7 cellular contexts compared by ENCODE assay signal in genomic region chr5:60944904-60945759, GRCh38.
A peak's percentile ranks its signal among the peaks of the same experiment; 100 is the strongest.
DNase-seq lines count a peak whose midpoint lies in the region; ATAC-seq and TF ChIP-seq lines count a peak whose summit lies in the region.

A gene with protein sequence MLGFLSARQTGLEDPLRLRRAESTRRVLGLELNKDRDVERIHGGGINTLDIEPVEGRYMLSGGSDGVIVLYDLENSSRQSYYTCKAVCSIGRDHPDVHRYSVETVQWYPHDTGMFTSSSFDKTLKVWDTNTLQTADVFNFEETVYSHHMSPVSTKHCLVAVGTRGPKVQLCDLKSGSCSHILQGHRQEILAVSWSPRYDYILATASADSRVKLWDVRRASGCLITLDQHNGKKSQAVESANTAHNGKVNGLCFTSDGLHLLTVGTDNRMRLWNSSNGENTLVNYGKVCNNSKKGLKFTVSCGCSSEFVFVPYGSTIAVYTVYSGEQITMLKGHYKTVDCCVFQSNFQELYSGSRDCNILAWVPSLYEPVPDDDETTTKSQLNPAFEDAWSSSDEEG (minus strand): TSS chr5:60945070. CDS start chr5:60945008, 62 bp downstream.
A gene with protein sequence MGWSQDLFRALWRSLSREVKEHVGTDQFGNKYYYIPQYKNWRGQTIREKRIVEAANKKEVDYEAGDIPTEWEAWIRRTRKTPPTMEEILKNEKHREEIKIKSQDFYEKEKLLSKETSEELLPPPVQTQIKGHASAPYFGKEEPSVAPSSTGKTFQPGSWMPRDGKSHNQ (plus strand): TSS chr5:60945205. CDS start chr5:60945256, 51 bp downstream.

- ATAC-seq in GM18508 (IDR thresholded peaks at IDR 0.05; ENCODE audit: insufficient read depth, unreplicated experiment) (peak; percentile 99), HG02981 (IDR thresholded peaks at IDR 0.05; ENCODE audit: unreplicated experiment) (peak; percentile 100)

- peak; percentile 89 for DNase-seq in NCI-H2029 (lab: John Stamatoyannopoulos, UW)
- DNase-seq in T-helper 9 cell, result peak; percentile 78
- peak; percentile 91 for DNase-seq in astrocyte of the spinal cord (ENCODE audit: low read depth, low spot score)
- peak; percentile 42 to 94 (median 84) for DNase-seq in hypothalamus (lab: John Stamatoyannopoulos, UW)
- DNase-seq in retina, result peak; percentile 96

- peak within 1 kb of the TSS; percentile 85 for H3K4me3 ChIP-seq in astrocyte of the spinal cord (ENCODE audit: low read depth, low read length)

- no peak for TF ChIP-seq CTCF in astrocyte of the spinal cord (IDR thresholded peaks at IDR 0.05; ENCODE audit: low read depth, low read length)

- in situ Hi-C loops in astrocyte of the spinal cord (cut with HindIII; ENCODE audit: low sequenced_read_pairs), result no loop called here

Comparison
In these comparisons a context has a peak if more than half of its experiments do, and no peak if none do; other contexts are left out.
1. Peak in every context shown above with its lines: DNase-seq, ATAC-seq and H3K4me3 ChIP-seq.